In the genomic region with DNA sequence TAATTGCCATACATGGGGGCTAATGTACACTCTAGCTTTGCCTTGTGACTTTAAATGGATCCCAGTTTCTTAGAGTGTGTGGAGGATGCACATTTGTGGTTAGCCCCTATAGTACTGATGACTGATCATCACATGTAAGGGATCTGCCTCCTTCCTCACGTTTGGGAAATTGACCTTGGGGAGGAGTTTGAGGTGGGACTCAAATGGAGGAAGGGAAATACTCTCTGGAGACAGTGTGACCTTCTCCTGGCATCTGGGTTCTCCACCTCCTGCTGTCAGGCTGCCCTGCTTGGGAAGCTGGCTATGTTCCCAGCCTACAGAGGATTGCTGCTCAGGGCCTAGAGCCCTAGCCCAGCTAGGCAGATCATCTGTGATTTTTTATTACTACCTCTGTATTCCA, we compare ENCODE assay signal across 11 cellular contexts. TPM values are rescaled to one million over a fixed set of nuclear protein-coding genes. Genes with fewer than 3 reads are reported as not detected.
DNase-seq lines count a peak whose midpoint lies in the region; ATAC-seq, FAIRE-seq and TF ChIP-seq lines count a peak whose summit lies in the region.
"Had no signal": no experiment of that assay in that cellular context is flagged by ENCODE, and none has a peak within 500 bp of the region (broad histone marks: within the 10 kb centered on the region; RNA-seq: fewer than 3 reads in every experiment).

No MANE protein-coding gene starts in this region.

- no peak overlapping the region for H2AK5ac ChIP-seq in mesendoderm (ENCODE audit: low read length)

- no peak overlapping the region for H3K9ac ChIP-seq in mesendoderm (ENCODE audit: low read length)
- H3K9ac ChIP-seq: BLaER1 treated with 17β-estradiol and CSF1 and Interleukin-3, amounts not matched to agents 10 nM and 100 nM had no signal

- H3K79me1 ChIP-seq in mesendoderm (ENCODE audit: low read length), result no peaks in the 10 kb centered on the region

- H4K5ac ChIP-seq in mesendoderm (ENCODE audit: low read length), result no peak overlapping the region

- H3K18ac ChIP-seq in mesendoderm (ENCODE audit: low read length), result no peak overlapping the region

- H3K4me1 ChIP-seq in mesendoderm (ENCODE audit: control insufficient read depth, low read depth, low read length), result peaks cover 2% of the 10 kb centered on the region

- H3K4me3 ChIP-seq in cardiac fibroblast (replicated peaks in 1 of 2; ENCODE audit: low read depth in 2 of 2, low read length in 2 of 2) (no peak overlapping the region), mesendoderm (ENCODE audit: low read length) (no peak overlapping the region)
- H3K4me3 ChIP-seq: BLaER1 treated with 17β-estradiol and CSF1 and Interleukin-3, amounts not matched to agents 10 nM and 100 nM had no signal

- no peaks in the 10 kb centered on the region for H3K79me2 ChIP-seq in mesendoderm (ENCODE audit: control insufficient read depth, insufficient read depth, low read length)

- no peak overlapping the region for H2BK120ac ChIP-seq in mesendoderm (ENCODE audit: low read depth, low read length)

- H3K4me2 ChIP-seq in mesendoderm (ENCODE audit: low read length), result no peak overlapping the region

- H2BK15ac ChIP-seq in mesendoderm (replicated peaks; ENCODE audit: low read depth), result no peak overlapping the region

- H2BK5ac ChIP-seq in mesendoderm (ENCODE audit: low read length), result no peak overlapping the region

- DNase-seq in Ammon's horn (ENCODE audit: low spot score) (peak; percentile 45), M059J (ENCODE audit: low read depth) (peak; percentile 40), cardiac fibroblast (ENCODE audit: low read depth in 2 of 2) (peak; percentile 17 to 22), mesendoderm (peak; percentile 29), urothelium cell line (ENCODE audit: low spot score) (no peak)
- no peak for DNase-seq in stimulated activated CD4-positive, alpha-beta T cell treated with anti-CD3 and anti-CD28 coated beads, Interleukin-4, amount 100 ng/mL, for 1 hour
- DNase-seq: NCI-H2029 treated with DMSO at 0.1 percent for 48 hours had no signal

- no peak for TF ChIP-seq CTCF in cardiac fibroblast (IDR thresholded peaks at IDR 0.05; ENCODE audit: low read depth, low read length)

- WGBS in mesendoderm (ENCODE audit: extremely low coverage, insufficient coverage, low lambda C conversion rate), result no CpG with 5 or more reads among the region's 1 CpG

- H3K56ac ChIP-seq in mesendoderm (ENCODE audit: low read length), result peak overlapping the region; percentile 20

- no peak for FAIRE-seq in urothelium cell line (lab: Jason Lieb, UNC)
- FAIRE-seq: GM12892 had no signal

- no peak overlapping the region for H3K23ac ChIP-seq in mesendoderm (ENCODE audit: low read length)

- H3K27ac ChIP-seq in mesendoderm (ENCODE audit: low read depth, low read length), result no peak overlapping the region

- H3K4ac ChIP-seq in mesendoderm (ENCODE audit: low read depth, low read length), result no peak overlapping the region

- no peak for ATAC-seq in GM21737 (IDR thresholded peaks at IDR 0.05; ENCODE audit: unreplicated experiment)
- ATAC-seq in GM19351 (IDR thresholded peaks at IDR 0.05; ENCODE audit: unreplicated experiment), result no peak

- no peak overlapping the region for H4K8ac ChIP-seq in mesendoderm (ENCODE audit: low read depth, low read length)

- no peaks in the 10 kb centered on the region for H3K36me3 ChIP-seq in mesendoderm (ENCODE audit: control insufficient read depth, insufficient read depth, low read length)
- H3K36me3 ChIP-seq: BLaER1 treated with 17β-estradiol and CSF1 and Interleukin-3, amounts not matched to agents 10 nM and 100 nM had no signal

- H3K27me3 ChIP-seq in mesendoderm (ENCODE audit: insufficient read depth, low read length, poor library complexity), result no peaks in the 10 kb centered on the region
- H3K27me3 ChIP-seq: BLaER1 treated with 17β-estradiol and CSF1 and Interleukin-3, amounts not matched to agents 10 nM and 100 nM had no signal

RNA-seq across cellular contexts. Expression of a gene that starts 48.7 kb away (rescaled TPM):
- total RNA-seq in M059J (2014; rRNA removed; shearing (Covaris generic)), result 0.84 and 3.7 TPM in 2 replicates
- 2.0 TPM for polyA plus RNA-seq in mesendoderm (2013, experiment 1 of 2)
- 2.3 TPM for polyA plus RNA-seq in mesendoderm (2013, experiment 2 of 2)

Comparison
In these comparisons a context has a peak if more than half of its experiments do, and no peak if none do; other contexts are left out.
1. DNase-seq: peak in Ammon's horn (single experiment), M059J (single experiment), cardiac fibroblast (2 of 2) and mesendoderm (single experiment); none in stimulated activated CD4-positive, alpha-beta T cell treated with anti-CD3 and anti-CD28 coated beads, Interleukin-4, amount 100 ng/mL, for 1 hour (single experiment) and urothelium cell line (single experiment).